23 cellular contexts compared by ENCODE assay signal in genomic region chr9:34246453-34246852, GRCh38.
DNase-seq lines count a peak whose midpoint lies in the region; ATAC-seq, FAIRE-seq and TF ChIP-seq lines count a peak whose summit lies in the region.
"Had no signal": no experiment of that assay in that cellular context is flagged by ENCODE, and none has a peak within 500 bp of the region (broad histone marks: within the 10 kb centered on the region; RNA-seq: fewer than 3 reads in every experiment).

No MANE protein-coding gene starts in this region.

- H3K27me3 Mint-ChIP-seq in activated naive CD4-positive, alpha-beta T cell treated with anti-CD3 and anti-CD28 coated beads, Interleukin-2, amount 10 ng/mL, durations not matched to agents 7 days and 5 days, result no peaks in the 10 kb centered on the region

- H3K27me3 ChIP-seq in GM12878 (replicated peaks in 1 of 2; ENCODE audit: control insufficient read depth in 2 of 2, insufficient read depth in 2 of 2, low read length in 1 of 2) (no peaks in the 10 kb centered on the region), psoas muscle (ENCODE audit: insufficient read depth in 3 of 3, low read length in 2 of 3) (no peaks in the 10 kb centered on the region)
- H3K27me3 ChIP-seq: foreskin keratinocyte had no signal

- in situ Hi-C loops in GM12878 (cut with MboI), result no loop called here

- no peaks in the 10 kb centered on the region for H3K9me3 Mint-ChIP-seq in activated naive CD4-positive, alpha-beta T cell treated with anti-CD3 and anti-CD28 coated beads, Interleukin-2, amount 10 ng/mL, durations not matched to agents 7 days and 5 days
- H3K9me3 Mint-ChIP-seq: CD14-positive monocyte, HFFc6, neural crest cell had no signal

- H3K4me1 ChIP-seq in GM12878 (ENCODE audit: control insufficient read depth, insufficient read depth, low read length), result no peaks in the 10 kb centered on the region
- H3K4me1 ChIP-seq in psoas muscle, result peaks cover 43% of the 10 kb centered on the region

- no peak overlapping the region for H3K27ac ChIP-seq in GM12878 (ENCODE audit: control insufficient read depth, insufficient read depth)
- peak overlapping the region; percentile 75 for H3K27ac ChIP-seq in psoas muscle
- H3K27ac ChIP-seq: epithelial cell of prostate, foreskin keratinocyte had no signal

- no peak overlapping the region for H3K4me3 Mint-ChIP-seq in activated naive CD4-positive, alpha-beta T cell treated with anti-CD3 and anti-CD28 coated beads, Interleukin-2, amount 10 ng/mL, durations not matched to agents 7 days and 5 days
- H3K4me3 Mint-ChIP-seq: CD14-positive monocyte, HFFc6, neural crest cell had no signal

- no peak overlapping the region for H3K9ac ChIP-seq in GM12878 (ENCODE audit: control insufficient read depth, insufficient read depth, low read length)

- intact Hi-C loops in GM12878 (cut with micrococcal nuclease; ENCODE audit: unreplicated experiment), result no loop called here
- intact Hi-C loops in psoas muscle (cut with DNase I), result no loop called here

- no peak overlapping the region for H3K4me2 ChIP-seq in GM12878 (ENCODE audit: control insufficient read depth, insufficient read depth)

- TSS peak; percentile 19 for BruUV-seq in GM12878 (replicated peaks; lab: Mats Ljungman, UMichigan)

- H3K9me3 ChIP-seq in GM12878 (replicated peaks; ENCODE audit: control insufficient read depth, insufficient read depth, low read length), result no peaks in the 10 kb centered on the region
- no peaks in the 10 kb centered on the region for H3K9me3 ChIP-seq in psoas muscle

- peak overlapping the region; percentile 33 for H3K27ac Mint-ChIP-seq in activated naive CD4-positive, alpha-beta T cell treated with anti-CD3 and anti-CD28 coated beads, Interleukin-2, amount 10 ng/mL, durations not matched to agents 7 days and 5 days
- H3K27ac Mint-ChIP-seq: CD14-positive monocyte, HFFc6 had no signal

- no peak overlapping the region for H2AFZ ChIP-seq in GM12878 (ENCODE audit: control insufficient read depth, low read depth, low read length)

- CTCF ChIA-PET in activated naive CD4-positive, alpha-beta T cell treated with anti-CD3 and anti-CD28 coated beads, Interleukin-2, amount 10 ng/mL, durations not matched to agents 7 days and 5 days (lab: Charles Lee), result no interaction called here
- CTCF ChIA-PET in GM12878 (lab: Yijun Ruan, JAX), result interaction anchor here (1.3 to 1.4 kb wide), 2 partner anchors 9 to 18 kb away, joined by 3 read pairs; no protein-coding TSS in a partner anchor

- no peaks in the 10 kb centered on the region for H4K20me1 ChIP-seq in GM12878 (ENCODE audit: control insufficient read depth, insufficient read depth)

- peaks cover 23 to 38% of the 10 kb centered on the region in 2 experiments for H3K36me3 ChIP-seq in GM12878 (ENCODE audit: control insufficient read depth in 2 of 2, insufficient read depth in 2 of 2, low read length in 1 of 2)
- peaks cover 7 to 57% of the 10 kb centered on the region in 2 donors for H3K36me3 ChIP-seq in psoas muscle (ENCODE audit: insufficient read depth in 1 of 2, low read depth in 1 of 2)

- peaks cover 47% of the 10 kb centered on the region for H3K36me3 Mint-ChIP-seq in activated naive CD4-positive, alpha-beta T cell treated with anti-CD3 and anti-CD28 coated beads, Interleukin-2, amount 10 ng/mL, durations not matched to agents 7 days and 5 days

- no peaks in the 10 kb centered on the region for H3K4me1 Mint-ChIP-seq in activated naive CD4-positive, alpha-beta T cell treated with anti-CD3 and anti-CD28 coated beads, Interleukin-2, amount 10 ng/mL, durations not matched to agents 7 days and 5 days
- H3K4me1 Mint-ChIP-seq: CD14-positive monocyte had no signal

- TF ChIP-seq CTCF in NB4 (IDR thresholded peaks at IDR 0.05; ENCODE audit: low read depth, low read length) (no peak), GM12878 (IDR thresholded peaks at IDR 0.05 in 2 of 3, conservative IDR thresholded peaks at IDR 0.05 in 1 of 3; ENCODE audit: control insufficient read depth in 2 of 3, extremely low read depth in 1 of 3, insufficient read depth in 1 of 3, low read depth in 3 of 3, low read length in 3 of 3) (no peak), psoas muscle (IDR thresholded peaks at IDR 0.05) (no peak)

- H3K79me2 ChIP-seq in GM12878 (ENCODE audit: control insufficient read depth, insufficient read depth, low read length), result no peaks in the 10 kb centered on the region

- no peak for TF ChIP-seq POLR2A in NB4 (IDR thresholded peaks at IDR 0.05; ENCODE audit: extremely low read depth, insufficient read length)
- no peak for TF ChIP-seq POLR2A in GM12878 (IDR thresholded peaks at IDR 0.05; ENCODE audit: low read depth, low read length)

- ATAC-seq in GM12878 (no peak), psoas muscle (peak; percentile 78 to 83 (median 81)), GM21390 (IDR thresholded peaks at IDR 0.05; ENCODE audit: unreplicated experiment) (no peak)
- ATAC-seq: foreskin keratinocyte had no signal

- TF ChIP-seq EP300 in GM12878 (IDR thresholded peaks at IDR 0.05; ENCODE audit: borderline replicate concordance in 1 of 2, control insufficient read depth in 1 of 2, low read depth in 2 of 2, low read length in 2 of 2), result no peak

- TF ChIP-seq RAD21 in GM12878 (IDR thresholded peaks at IDR 0.05; ENCODE audit: insufficient read depth, low read depth, low read length), result no peak

- POLR2A ChIA-PET in GM12878 (lab: Charles Lee), result no interaction called here

- 93% methylated on average over 2 of the region's 2 CpGs for WGBS in GM12878 (ENCODE audit: insufficient coverage, insufficient replicate concordance, low lambda C conversion rate, missing lambda C conversion rate)
- 31 to 37% (median 33%) methylated on average over 2 of the region's 2 CpGs for WGBS in psoas muscle, 3 donors

- no peak for FAIRE-seq in GM12878 (lab: Jason Lieb, UNC)
- FAIRE-seq: G401.6, GM12892, kidney had no signal

- H3K4me3 ChIP-seq in NB4 (ENCODE audit: low read depth, low read length) (no peak overlapping the region), GM12878 (no peak overlapping the region), psoas muscle (no peak overlapping the region)

- RAD21 ChIA-PET in GM12878 (lab: Charles Lee; ENCODE audit: unreplicated experiment), result no interaction called here

- DNase-seq in activated naive CD4-positive, alpha-beta T cell treated with anti-CD3 and anti-CD28 coated beads, Interleukin-2, amount 10 ng/mL, durations not matched to agents 7 days and 5 days, result no peak
- no peak for DNase-seq in activated naive CD4-positive, alpha-beta T cell treated with anti-CD3 and anti-CD28 coated beads, Interleukin-2, amount 50 U/mL, for 16 hours
- peak; percentile 32 for DNase-seq in NB4 (ENCODE audit: low read depth)
- no peak for DNase-seq in GM12878 (ENCODE audit: low read depth, low spot score)
- peak in 1 of 2 donors; percentile 66 for DNase-seq in psoas muscle
- DNase-seq in ureter (ENCODE audit: low spot score), result no peak
- no peak for DNase-seq in HuH-7 (ENCODE audit: low spot score)
- DNase-seq: activated CD4-positive, alpha-beta T cell treated with anti-CD3 and anti-CD28 coated beads, Interleukin-2, amount 50 U/mL, for 48 hours; dermis blood vessel endothelial cell; foreskin keratinocyte; HFFc6; IMR-90; kidney; MM.1S; NCI-H1694; NCI-H446 treated with DMSO at 0.1 percent for 48 hours; SHP77 treated with DMSO at 0.1 percent for 48 hours had no signal

- SMC1A ChIA-PET in GM12878 (lab: Charles Lee; ENCODE audit: uncharacterized antibody, unreplicated experiment), result no interaction called here

TF ChIP-seq in GM12878, 131 proteins besides CTCF, POLR2A, EP300 and RAD21:
- TF ChIP-seq TARDBP (IDR thresholded peaks at IDR 0.05; ENCODE audit: borderline replicate concordance), result no peak
- no peak for TF ChIP-seq SP1 (IDR thresholded peaks at IDR 0.05; ENCODE audit: low read depth, low read length)

Comparison
In these comparisons a context has a peak if more than half of its experiments do, and no peak if none do; other contexts are left out.
1. ATAC-seq: peak in psoas muscle (4 of 4); none in GM12878 (single experiment) and GM21390 (single experiment).